8 cellular contexts compared by ENCODE assay signal in the genomic region with DNA sequence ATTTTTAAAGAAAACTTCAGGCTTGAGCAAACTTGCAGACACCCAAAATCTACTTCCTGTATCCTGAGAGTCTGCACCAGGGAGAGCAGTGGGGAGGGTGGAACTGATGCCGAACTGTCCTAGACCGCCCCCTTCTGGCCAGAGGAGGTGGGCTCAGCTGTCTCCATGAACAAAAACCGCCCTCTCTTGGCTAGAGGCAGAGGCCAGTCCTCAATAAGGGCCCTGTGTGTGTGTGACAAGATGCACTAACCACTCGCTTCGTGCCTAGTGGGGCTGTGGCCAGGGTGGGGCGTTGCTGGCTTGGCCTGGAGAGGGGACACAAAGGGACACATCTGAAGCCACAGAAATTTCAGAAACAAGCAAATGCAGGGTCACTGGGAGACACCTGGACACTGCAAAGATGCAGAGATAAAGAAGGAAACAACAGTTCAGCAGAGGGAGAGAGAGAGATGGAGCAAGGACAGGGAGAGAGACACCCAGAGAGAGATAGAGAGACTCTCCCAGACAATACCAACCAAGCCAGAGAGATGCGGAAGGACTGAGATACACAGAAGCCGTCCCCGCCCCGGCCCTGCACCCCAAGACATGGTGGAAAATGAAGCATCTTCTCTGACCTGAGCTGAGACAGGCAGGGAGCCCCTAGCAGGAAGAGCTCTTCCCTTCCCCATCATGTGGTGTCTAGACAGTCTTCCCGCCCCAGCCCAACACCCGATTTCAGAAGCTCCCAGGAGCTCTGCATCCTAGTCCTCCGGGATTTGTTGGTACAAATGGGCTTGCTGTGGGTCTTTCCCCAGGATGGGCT. TPM values are rescaled to one million over a fixed set of nuclear protein-coding genes. Genes with fewer than 3 reads are reported as not detected.
DNase-seq lines count a peak whose midpoint lies in the region; ATAC-seq, FAIRE-seq and TF ChIP-seq lines count a peak whose summit lies in the region.

No MANE protein-coding gene starts in this region.

- H3K36me3 ChIP-seq in K562 (ENCODE audit: control insufficient read depth, insufficient read depth, low read length): no peaks in the 10 kb centered on the region

- peak; percentile 100 for ATAC-seq in GM18502 (IDR thresholded peaks at IDR 0.05; ENCODE audit: poor library complexity, unreplicated experiment)
- ATAC-seq in HG02938 (IDR thresholded peaks at IDR 0.05; ENCODE audit: unreplicated experiment): peak; percentile 99
- peak; percentile 99 for ATAC-seq in K562

- DNase-seq in 8988T (peak; percentile 96), NCI-H1694 (lab: John Stamatoyannopoulos, UW) (peak; percentile 37), K562 (ENCODE audit: extremely low read depth in 1 of 4, low spot score in 3 of 4) (peak; percentile 92 to 95 (median 94)), iPS-NIHi11 (ENCODE audit: low spot score) (peak; percentile 91)
- DNase-seq in stimulated activated CD4-positive, alpha-beta T cell treated with anti-CD3 and anti-CD28 coated beads, Interleukin-12 subunit alpha, Interleukin-12 subunit beta, amount 100 ng/mL, for 48 hours (ENCODE audit: low read depth in 2 of 3, low spot score in 1 of 3): peak; percentile 75 to 88 (median 77)

- no peak overlapping the region for H3K27ac ChIP-seq in K562 (ENCODE audit: extremely low read depth, low read depth, low read length)

- POLR2A ChIA-PET in K562 (lab: Yijun Ruan, JAX): no interaction called here

- no peak for TF ChIP-seq POLR2A in K562 (conservative IDR thresholded peaks at IDR 0.05)

- intact Hi-C loops in K562 (cut with micrococcal nuclease): loop anchor here (1.0 to 10.0 kb wide), 6 partner anchors 36 to 214 kb away; a partner anchor contains a TSS

- in situ Hi-C loops in K562 (cut with MboI): loop anchor here (5.0 kb wide), 1 partner anchor 51 kb away; no protein-coding TSS in a partner anchor

- CTCF ChIA-PET in K562 (lab: Yijun Ruan, JAX; ENCODE audit: low intra/inter-chr PET ratio): interaction anchor here (0.7 to 2.0 kb wide), 4 partner anchors 55 to 128 kb away, joined by 3 to 15 read pairs (median 4); no protein-coding TSS in a partner anchor

- peaks cover 0 to 6% of the 10 kb centered on the region in 2 experiments; a peak in 2 of 5 replicates for H3K4me1 ChIP-seq in K562 (replicated peaks in 1 of 2; ENCODE audit: control insufficient read depth in 2 of 2, insufficient read depth in 2 of 2, low read length in 2 of 2)

- TF ChIP-seq CTCF in K562 (IDR thresholded peaks at IDR 0.05 in 2 of 3, conservative IDR thresholded peaks at IDR 0.05 in 1 of 3; ENCODE audit: insufficient read depth in 2 of 3, low read depth in 1 of 3, low read length in 3 of 3): peak; percentile 98 to 99 (median 99)

- H3K27me3 ChIP-seq in K562 (ENCODE audit: control insufficient read depth in 2 of 2, insufficient read depth in 2 of 2, low read length in 2 of 2): peaks cover 15 to 27% of the 10 kb centered on the region in 2 experiments; a peak in 4 of 5 replicates

- peak; percentile 45 for FAIRE-seq in TTC549 (lab: Jason Lieb, UNC)
- FAIRE-seq in K562 (lab: Jason Lieb, UNC): peak; percentile 99

- no peaks in the 10 kb centered on the region for H3K9me1 ChIP-seq in K562 (ENCODE audit: control insufficient read depth, insufficient read depth, low read length)

- H3K4me3 ChIP-seq in K562: no peak overlapping the region

- no peaks in the 10 kb centered on the region for H3K9me3 ChIP-seq in K562 (replicated peaks; ENCODE audit: control insufficient read depth, insufficient read depth, low read depth, low read length)

- H2AFZ ChIP-seq in K562 (ENCODE audit: low read depth, low read length): peak overlapping the region; percentile 42

- no peak for TF ChIP-seq EP300 in K562 (IDR thresholded peaks at IDR 0.05; ENCODE audit: low read length)

- peak; percentile 96 to 97 for TF ChIP-seq RAD21 in K562 (CRISPR knock-in tag; conservative IDR thresholded peaks at IDR 0.05 in 1 of 2, IDR thresholded peaks at IDR 0.05 in 1 of 2)

- H3K9ac ChIP-seq in K562 (ENCODE audit: insufficient read depth in 1 of 2, low read depth in 2 of 2, low read length in 2 of 2): no peak overlapping the region

- H3K4me2 ChIP-seq in K562 (ENCODE audit: insufficient read depth, low read length): no peak overlapping the region; the same call in 1 of the 2 replicates

- no peaks in the 10 kb centered on the region for H3K79me2 ChIP-seq in K562 (ENCODE audit: control insufficient read depth, insufficient read depth, low read length)

- H4K20me1 ChIP-seq in K562 (replicated peaks; ENCODE audit: control insufficient read depth, insufficient read depth, low read length): no peaks in the 10 kb centered on the region

- no TSS peak for BruUV-seq in K562 (replicated peaks; lab: Mats Ljungman, UMichigan)

- WGBS in K562 (ENCODE audit: insufficient coverage, low coverage, missing lambda C conversion rate): 40% methylated on average over 13 of the region's 13 CpGs

TF ChIP-seq in K562, 482 proteins besides CTCF, POLR2A, EP300 and RAD21 (continues in another document):
- TF ChIP-seq ZNF143 (CRISPR knock-in tag; IDR thresholded peaks at IDR 0.05) (no peak), ZNF324 (CRISPR knock-in tag; IDR thresholded peaks at IDR 0.05) (no peak), ZNF764 (CRISPR knock-in tag; IDR thresholded peaks at IDR 0.05; ENCODE audit: low read depth) (no peak), PCBP1 (IDR thresholded peaks at IDR 0.05; ENCODE audit: low read depth, low read length, poor library complexity, severe bottlenecking) (no peak), KLF13 (tag; IDR thresholded peaks at IDR 0.05; ENCODE audit: borderline replicate concordance, low read depth) (no peak), ZNF699 (CRISPR knock-in tag; IDR thresholded peaks at IDR 0.05; ENCODE audit: insufficient replicate concordance) (no peak), SMAD1 (IDR thresholded peaks at IDR 0.05; ENCODE audit: low read depth, low read length, partially characterized antibody) (no peak), ARHGAP35 (IDR thresholded peaks at IDR 0.05; ENCODE audit: partially characterized antibody) (no peak), MEIS2 (IDR thresholded peaks at IDR 0.05; ENCODE audit: partially characterized antibody) (peak; percentile 32), FOSL1 (tag; conservative IDR thresholded peaks at IDR 0.05) (no peak)
- TF ChIP-seq, protein P1, sequence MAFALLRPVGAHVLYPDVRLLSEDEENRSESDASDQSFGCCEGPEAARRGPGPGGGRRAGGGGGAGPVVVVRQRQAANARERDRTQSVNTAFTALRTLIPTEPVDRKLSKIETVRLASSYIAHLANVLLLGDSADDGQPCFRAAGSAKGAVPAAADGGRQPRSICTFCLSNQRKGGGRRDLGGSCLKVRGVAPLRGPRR (CRISPR knock-in tag; IDR thresholded peaks at IDR 0.05): no peak
- TF ChIP-seq, protein P2, sequence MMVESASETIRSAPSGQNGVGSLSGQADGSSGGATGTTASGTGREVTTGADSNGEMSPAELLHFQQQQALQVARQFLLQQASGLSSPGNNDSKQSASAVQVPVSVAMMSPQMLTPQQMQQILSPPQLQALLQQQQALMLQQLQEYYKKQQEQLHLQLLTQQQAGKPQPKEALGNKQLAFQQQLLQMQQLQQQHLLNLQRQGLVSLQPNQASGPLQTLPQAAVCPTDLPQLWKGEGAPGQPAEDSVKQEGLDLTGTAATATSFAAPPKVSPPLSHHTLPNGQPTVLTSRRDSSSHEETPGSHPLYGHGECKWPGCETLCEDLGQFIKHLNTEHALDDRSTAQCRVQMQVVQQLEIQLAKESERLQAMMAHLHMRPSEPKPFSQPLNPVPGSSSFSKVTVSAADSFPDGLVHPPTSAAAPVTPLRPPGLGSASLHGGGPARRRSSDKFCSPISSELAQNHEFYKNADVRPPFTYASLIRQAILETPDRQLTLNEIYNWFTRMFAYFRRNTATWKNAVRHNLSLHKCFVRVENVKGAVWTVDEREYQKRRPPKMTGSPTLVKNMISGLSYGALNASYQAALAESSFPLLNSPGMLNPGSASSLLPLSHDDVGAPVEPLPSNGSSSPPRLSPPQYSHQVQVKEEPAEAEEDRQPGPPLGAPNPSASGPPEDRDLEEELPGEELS (CRISPR knock-in tag; IDR thresholded peaks at IDR 0.05; ENCODE audit: borderline replicate concordance): 0 out of 2 replicates have a peak, but pooled peaks have one; percentile 45
- TF ChIP-seq, protein P3, sequence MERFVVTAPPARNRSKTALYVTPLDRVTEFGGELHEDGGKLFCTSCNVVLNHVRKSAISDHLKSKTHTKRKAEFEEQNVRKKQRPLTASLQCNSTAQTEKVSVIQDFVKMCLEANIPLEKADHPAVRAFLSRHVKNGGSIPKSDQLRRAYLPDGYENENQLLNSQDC (CRISPR knock-in tag; IDR thresholded peaks at IDR 0.05): no peak
- TF ChIP-seq, protein P4, sequence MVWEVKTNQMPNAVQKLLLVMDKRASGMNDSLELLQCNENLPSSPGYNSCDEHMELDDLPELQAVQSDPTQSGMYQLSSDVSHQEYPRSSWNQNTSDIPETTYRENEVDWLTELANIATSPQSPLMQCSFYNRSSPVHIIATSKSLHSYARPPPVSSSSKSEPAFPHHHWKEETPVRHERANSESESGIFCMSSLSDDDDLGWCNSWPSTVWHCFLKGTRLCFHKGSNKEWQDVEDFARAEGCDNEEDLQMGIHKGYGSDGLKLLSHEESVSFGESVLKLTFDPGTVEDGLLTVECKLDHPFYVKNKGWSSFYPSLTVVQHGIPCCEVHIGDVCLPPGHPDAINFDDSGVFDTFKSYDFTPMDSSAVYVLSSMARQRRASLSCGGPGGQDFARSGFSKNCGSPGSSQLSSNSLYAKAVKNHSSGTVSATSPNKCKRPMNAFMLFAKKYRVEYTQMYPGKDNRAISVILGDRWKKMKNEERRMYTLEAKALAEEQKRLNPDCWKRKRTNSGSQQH (CRISPR knock-in tag; IDR thresholded peaks at IDR 0.05): no peak

RNA-seq across cellular contexts. Expression of a gene that starts 22.7 kb away (rescaled TPM):
- not detected in 2 replicates for total RNA-seq in K562 (2011; cell fraction: chromatin; rRNA removed; ENCODE audit: low replicate concordance)
- not detected in 2 replicates for total RNA-seq in K562 (2011; cell fraction: nucleolus; rRNA removed)
- not detected in 2 replicates for total RNA-seq in K562 (2011; cell fraction: nucleoplasm; rRNA removed)
- total RNA-seq in K562 (2014; rRNA removed): not detected in 2 replicates
- not detected in 2 replicates for total RNA-seq in K562 (2014; rRNA removed; fragmentation: Illumina TruSeq; extraction: Trizol)
- total RNA-seq in K562 (2015; rRNA removed; fragmentation: Illumina TruSeq; extraction: Trizol): not detected in 2 replicates
- not detected in 2 replicates for total RNA-seq in K562 (2021)
- not detected in 2 replicates for polyA plus RNA-seq in K562 (2011; rRNA removed)
- polyA plus RNA-seq in K562 (2011; cell fraction: cytosol; rRNA removed): 0.07 TPM in 1 of 2 replicates, not detected in the other
- polyA plus RNA-seq in K562 (2011; cell fraction: nucleus; rRNA removed): not detected in 2 replicates
- polyA plus RNA-seq in K562 (2012): 0.37 TPM in 1 of 2 replicates, not detected in the other
- polyA plus RNA-seq in K562 (2014; fragmentation: Illumina TruSeq; extraction: Trizol): not detected in 2 replicates
- polyA plus RNA-seq in K562 (2014; fragmentation: Nextera tagmentation; extraction: Ambion mirVana): not detected
- polyA plus RNA-seq in K562 (2014; rRNA removed): 0.94 TPM in 1 of 2 replicates, not detected in the other
- not detected in 2 replicates for polyA minus RNA-seq in K562 (2011; rRNA and poly(A)+ RNA removed)
- polyA minus RNA-seq in K562 (2011; cell fraction: cytosol; rRNA and poly(A)+ RNA removed): not detected in 2 replicates
- not detected in 2 replicates for polyA minus RNA-seq in K562 (2011; cell fraction: nucleus; rRNA and poly(A)+ RNA removed)

Comparison
In these comparisons a context has a peak if more than half of its experiments do, and no peak if none do; other contexts are left out.
1. DNase-seq: peak in every context shown above with its lines; median percentile 96 in 8988T; 94 in K562; 91 in iPS-NIHi11; 77 in stimulated activated CD4-positive, alpha-beta T cell treated with anti-CD3 and anti-CD28 coated beads, Interleukin-12 subunit alpha, Interleukin-12 subunit beta, amount 100 ng/mL, for 48 hours; 37 in NCI-H1694.